ENCODE assay signal across 1 cellular context in the genomic region with DNA sequence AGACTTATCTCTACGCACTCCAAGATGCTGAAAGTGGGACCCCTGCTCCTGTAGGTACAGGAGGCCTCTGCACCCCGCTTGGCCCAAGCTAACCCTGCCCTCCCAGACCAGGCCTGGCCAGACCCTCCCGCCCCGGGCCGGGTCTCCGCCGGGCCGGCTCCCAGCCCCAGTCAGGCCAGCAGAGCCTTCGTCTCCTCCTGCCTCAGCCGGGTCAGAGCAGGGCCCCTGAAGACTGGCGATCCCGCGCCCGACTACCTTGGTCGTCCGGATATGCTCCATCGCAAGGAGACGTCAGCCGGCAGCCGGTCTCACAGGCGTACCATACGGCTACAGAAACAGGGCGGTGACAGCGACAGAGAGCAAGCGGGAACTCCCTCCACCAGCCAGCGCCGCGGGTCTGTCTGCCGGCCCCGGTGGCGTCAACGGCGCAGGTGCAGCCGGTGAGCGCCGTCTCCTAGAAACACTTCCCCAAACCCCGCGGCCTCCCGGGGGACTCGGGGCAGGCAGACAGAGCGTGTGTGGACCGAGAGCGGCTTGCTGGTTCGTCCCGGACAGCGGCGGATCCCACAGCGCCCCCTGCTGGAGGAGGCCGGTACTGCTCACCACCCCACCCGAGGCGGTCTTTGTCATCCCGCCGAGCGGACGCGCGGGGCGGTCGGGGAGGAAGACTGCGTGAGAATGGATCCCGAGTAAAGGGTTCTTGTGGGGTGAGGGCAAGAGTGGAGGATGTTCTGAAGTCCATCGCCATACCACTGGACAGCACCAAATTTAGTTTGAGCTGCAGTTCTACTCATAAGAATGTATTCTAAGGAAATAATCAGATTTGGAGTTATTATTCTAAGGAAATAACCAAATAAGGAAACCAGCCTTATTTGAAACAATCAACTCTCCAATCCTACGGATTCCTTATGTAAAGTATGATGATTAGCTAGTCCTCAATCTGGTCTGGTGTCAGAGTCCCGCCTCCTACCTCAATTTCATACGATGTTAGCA.
TF ChIP-seq lines count a peak whose summit lies in the region.

A gene (minus strand): TSS at position 520 of the 993 bp plus-strand sequence. CDS start 241 bp downstream, at position 279.

TF ChIP-seq in HepG2, 621 proteins besides CTCF, POLR2A, EP300 and RAD21 (continued from another document and continues in another):
- TF ChIP-seq, protein P1, sequence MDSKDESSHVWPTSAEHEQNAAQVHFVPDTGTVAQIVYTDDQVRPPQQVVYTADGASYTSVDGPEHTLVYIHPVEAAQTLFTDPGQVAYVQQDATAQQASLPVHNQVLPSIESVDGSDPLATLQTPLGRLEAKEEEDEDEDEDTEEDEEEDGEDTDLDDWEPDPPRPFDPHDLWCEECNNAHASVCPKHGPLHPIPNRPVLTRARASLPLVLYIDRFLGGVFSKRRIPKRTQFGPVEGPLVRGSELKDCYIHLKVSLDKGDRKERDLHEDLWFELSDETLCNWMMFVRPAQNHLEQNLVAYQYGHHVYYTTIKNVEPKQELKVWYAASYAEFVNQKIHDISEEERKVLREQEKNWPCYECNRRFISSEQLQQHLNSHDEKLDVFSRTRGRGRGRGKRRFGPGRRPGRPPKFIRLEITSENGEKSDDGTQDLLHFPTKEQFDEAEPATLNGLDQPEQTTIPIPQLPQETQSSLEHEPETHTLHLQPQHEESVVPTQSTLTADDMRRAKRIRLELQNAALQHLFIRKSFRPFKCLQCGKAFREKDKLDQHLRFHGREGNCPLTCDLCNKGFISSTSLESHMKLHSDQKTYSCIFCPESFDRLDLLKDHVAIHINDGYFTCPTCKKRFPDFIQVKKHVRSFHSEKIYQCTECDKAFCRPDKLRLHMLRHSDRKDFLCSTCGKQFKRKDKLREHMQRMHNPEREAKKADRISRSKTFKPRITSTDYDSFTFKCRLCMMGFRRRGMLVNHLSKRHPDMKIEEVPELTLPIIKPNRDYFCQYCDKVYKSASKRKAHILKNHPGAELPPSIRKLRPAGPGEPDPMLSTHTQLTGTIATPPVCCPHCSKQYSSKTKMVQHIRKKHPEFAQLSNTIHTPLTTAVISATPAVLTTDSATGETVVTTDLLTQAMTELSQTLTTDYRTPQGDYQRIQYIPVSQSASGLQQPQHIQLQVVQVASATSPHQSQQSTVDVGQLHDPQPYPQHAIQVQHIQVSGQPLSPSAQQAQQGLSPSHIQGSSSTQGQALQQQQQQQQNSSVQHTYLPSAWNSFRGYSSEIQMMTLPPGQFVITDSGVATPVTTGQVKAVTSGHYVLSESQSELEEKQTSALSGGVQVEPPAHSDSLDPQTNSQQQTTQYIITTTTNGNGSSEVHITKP (CRISPR knock-in tag; IDR thresholded peaks at IDR 0.05; ENCODE audit: low read depth) = 0 out of 2 replicates have a peak, but pooled peaks have one; percentile 28
- no peak for TF ChIP-seq ZNF720 (CRISPR knock-in tag; IDR thresholded peaks at IDR 0.05)
- TF ChIP-seq SRF (IDR thresholded peaks at IDR 0.05; ENCODE audit: low read depth, low read length) = no peak
- TF ChIP-seq, protein P2, sequence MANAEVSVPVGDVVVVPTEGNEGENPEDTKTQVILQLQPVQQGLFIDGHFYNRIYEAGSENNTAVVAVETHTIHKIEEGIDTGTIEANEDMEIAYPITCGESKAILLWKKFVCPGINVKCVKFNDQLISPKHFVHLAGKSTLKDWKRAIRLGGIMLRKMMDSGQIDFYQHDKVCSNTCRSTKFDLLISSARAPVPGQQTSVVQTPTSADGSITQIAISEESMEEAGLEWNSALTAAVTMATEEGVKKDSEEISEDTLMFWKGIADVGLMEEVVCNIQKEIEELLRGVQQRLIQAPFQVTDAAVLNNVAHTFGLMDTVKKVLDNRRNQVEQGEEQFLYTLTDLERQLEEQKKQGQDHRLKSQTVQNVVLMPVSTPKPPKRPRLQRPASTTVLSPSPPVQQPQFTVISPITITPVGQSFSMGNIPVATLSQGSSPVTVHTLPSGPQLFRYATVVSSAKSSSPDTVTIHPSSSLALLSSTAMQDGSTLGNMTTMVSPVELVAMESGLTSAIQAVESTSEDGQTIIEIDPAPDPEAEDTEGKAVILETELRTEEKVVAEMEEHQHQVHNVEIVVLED (CRISPR knock-in tag; IDR thresholded peaks at IDR 0.05; ENCODE audit: borderline replicate concordance) = peak; percentile 75
- TF ChIP-seq SP1 (IDR thresholded peaks at IDR 0.05) = no peak
- TF ChIP-seq SP1 (CRISPR knock-in tag; IDR thresholded peaks at IDR 0.05) = no peak
- no peak for TF ChIP-seq IRX3 (CRISPR knock-in tag; IDR thresholded peaks at IDR 0.05; ENCODE audit: borderline replicate concordance, low read depth)
- TF ChIP-seq RXRA (CRISPR knock-in tag; IDR thresholded peaks at IDR 0.05) = peak; percentile 39; the same call in 1 of the 2 replicates
- TF ChIP-seq HOXA9 (CRISPR knock-in tag; IDR thresholded peaks at IDR 0.05; ENCODE audit: borderline replicate concordance) = no peak
- TF ChIP-seq SRSF4 (IDR thresholded peaks at IDR 0.05; ENCODE audit: low read depth, low read length, poor library complexity, severe bottlenecking) = no peak
- TF ChIP-seq, protein P3, sequence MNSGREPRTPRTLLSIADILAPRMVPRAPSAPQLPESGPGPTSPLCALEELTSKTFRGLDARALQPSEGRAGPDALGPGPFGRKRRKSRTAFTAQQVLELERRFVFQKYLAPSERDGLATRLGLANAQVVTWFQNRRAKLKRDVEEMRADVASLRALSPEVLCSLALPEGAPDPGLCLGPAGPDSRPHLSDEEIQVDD (CRISPR knock-in tag; IDR thresholded peaks at IDR 0.05; ENCODE audit: borderline replicate concordance) = peak; percentile 73; the same call in 1 of the 2 replicates
- peak; percentile 87 for TF ChIP-seq POGZ (CRISPR knock-in tag; IDR thresholded peaks at IDR 0.05)
- no peak for TF ChIP-seq ZNF550 (CRISPR knock-in tag; IDR thresholded peaks at IDR 0.05; ENCODE audit: borderline replicate concordance)
- TF ChIP-seq, protein P4, sequence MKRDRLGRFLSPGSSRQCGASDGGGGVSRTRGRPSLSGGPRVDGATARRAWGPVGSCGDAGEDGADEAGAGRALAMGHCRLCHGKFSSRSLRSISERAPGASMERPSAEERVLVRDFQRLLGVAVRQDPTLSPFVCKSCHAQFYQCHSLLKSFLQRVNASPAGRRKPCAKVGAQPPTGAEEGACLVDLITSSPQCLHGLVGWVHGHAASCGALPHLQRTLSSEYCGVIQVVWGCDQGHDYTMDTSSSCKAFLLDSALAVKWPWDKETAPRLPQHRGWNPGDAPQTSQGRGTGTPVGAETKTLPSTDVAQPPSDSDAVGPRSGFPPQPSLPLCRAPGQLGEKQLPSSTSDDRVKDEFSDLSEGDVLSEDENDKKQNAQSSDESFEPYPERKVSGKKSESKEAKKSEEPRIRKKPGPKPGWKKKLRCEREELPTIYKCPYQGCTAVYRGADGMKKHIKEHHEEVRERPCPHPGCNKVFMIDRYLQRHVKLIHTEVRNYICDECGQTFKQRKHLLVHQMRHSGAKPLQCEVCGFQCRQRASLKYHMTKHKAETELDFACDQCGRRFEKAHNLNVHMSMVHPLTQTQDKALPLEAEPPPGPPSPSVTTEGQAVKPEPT (CRISPR knock-in tag; IDR thresholded peaks at IDR 0.05; ENCODE audit: low read depth) = no peak
- TF ChIP-seq, protein P5, sequence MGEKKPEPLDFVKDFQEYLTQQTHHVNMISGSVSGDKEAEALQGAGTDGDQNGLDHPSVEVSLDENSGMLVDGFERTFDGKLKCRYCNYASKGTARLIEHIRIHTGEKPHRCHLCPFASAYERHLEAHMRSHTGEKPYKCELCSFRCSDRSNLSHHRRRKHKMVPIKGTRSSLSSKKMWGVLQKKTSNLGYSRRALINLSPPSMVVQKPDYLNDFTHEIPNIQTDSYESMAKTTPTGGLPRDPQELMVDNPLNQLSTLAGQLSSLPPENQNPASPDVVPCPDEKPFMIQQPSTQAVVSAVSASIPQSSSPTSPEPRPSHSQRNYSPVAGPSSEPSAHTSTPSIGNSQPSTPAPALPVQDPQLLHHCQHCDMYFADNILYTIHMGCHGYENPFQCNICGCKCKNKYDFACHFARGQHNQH (CRISPR knock-in tag; IDR thresholded peaks at IDR 0.05) = peak; percentile 56; the same call in 1 of the 2 replicates
- TF ChIP-seq CCAR2 (optimal IDR thresholded peaks at IDR 0.05; ENCODE audit: low read depth, low read length) = no peak
- TF ChIP-seq, protein P6, sequence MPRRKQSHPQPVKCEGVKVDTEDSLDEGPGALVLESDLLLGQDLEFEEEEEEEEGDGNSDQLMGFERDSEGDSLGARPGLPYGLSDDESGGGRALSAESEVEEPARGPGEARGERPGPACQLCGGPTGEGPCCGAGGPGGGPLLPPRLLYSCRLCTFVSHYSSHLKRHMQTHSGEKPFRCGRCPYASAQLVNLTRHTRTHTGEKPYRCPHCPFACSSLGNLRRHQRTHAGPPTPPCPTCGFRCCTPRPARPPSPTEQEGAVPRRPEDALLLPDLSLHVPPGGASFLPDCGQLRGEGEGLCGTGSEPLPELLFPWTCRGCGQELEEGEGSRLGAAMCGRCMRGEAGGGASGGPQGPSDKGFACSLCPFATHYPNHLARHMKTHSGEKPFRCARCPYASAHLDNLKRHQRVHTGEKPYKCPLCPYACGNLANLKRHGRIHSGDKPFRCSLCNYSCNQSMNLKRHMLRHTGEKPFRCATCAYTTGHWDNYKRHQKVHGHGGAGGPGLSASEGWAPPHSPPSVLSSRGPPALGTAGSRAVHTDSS (CRISPR knock-in tag; conservative IDR thresholded peaks at IDR 0.05) = no peak
- TF ChIP-seq, protein P7, sequence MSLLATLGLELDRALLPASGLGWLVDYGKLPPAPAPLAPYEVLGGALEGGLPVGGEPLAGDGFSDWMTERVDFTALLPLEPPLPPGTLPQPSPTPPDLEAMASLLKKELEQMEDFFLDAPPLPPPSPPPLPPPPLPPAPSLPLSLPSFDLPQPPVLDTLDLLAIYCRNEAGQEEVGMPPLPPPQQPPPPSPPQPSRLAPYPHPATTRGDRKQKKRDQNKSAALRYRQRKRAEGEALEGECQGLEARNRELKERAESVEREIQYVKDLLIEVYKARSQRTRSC (CRISPR knock-in tag; IDR thresholded peaks at IDR 0.05; ENCODE audit: low read depth) = no peak
- TF ChIP-seq CBX1 (IDR thresholded peaks at IDR 0.05; ENCODE audit: low read depth) = no peak
- TF ChIP-seq TAF1 (CRISPR knock-in tag; IDR thresholded peaks at IDR 0.05) = peak; percentile 80
- no peak for TF ChIP-seq NFYB (CRISPR knock-in tag; IDR thresholded peaks at IDR 0.05)
- TF ChIP-seq, protein P8, sequence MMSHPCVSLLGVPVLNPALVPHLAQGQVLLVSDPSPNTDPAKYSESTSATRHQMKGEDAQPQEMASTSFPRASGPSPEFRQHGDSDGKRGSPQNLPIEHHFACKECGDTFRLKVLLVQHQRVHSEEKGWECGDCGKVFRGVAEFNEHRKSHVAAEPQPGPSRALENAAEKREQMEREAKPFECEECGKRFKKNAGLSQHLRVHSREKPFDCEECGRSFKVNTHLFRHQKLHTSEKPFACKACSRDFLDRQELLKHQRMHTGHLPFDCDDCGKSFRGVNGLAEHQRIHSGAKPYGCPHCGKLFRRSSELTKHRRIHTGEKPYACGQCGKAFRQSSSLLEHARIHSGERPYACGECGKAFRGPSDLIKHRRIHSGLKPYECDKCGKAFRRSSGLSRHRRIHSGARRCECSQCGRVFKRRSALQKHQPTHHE (CRISPR knock-in tag; IDR thresholded peaks at IDR 0.05; ENCODE audit: borderline replicate concordance) = no peak
- peak; percentile 18 for TF ChIP-seq AGO2 (optimal IDR thresholded peaks at IDR 0.05; ENCODE audit: low read depth, low read length)
- TF ChIP-seq GABPB1 (CRISPR knock-in tag; IDR thresholded peaks at IDR 0.05) = peak; percentile 89
- no peak for TF ChIP-seq ZNF549 (CRISPR knock-in tag; IDR thresholded peaks at IDR 0.05)
- TF ChIP-seq ZFP36L1 (CRISPR knock-in tag; IDR thresholded peaks at IDR 0.05) = 0 out of 2 replicates have a peak, but pooled peaks have one; percentile 58
- TF ChIP-seq TCF12 (IDR thresholded peaks at IDR 0.05) = no peak
- TF ChIP-seq TCF12 (CRISPR knock-in tag; IDR thresholded peaks at IDR 0.05) = no peak
- TF ChIP-seq JUN (CRISPR knock-in tag; IDR thresholded peaks at IDR 0.05) = peak; percentile 45; the same call in 1 of the 2 replicates
- peak; percentile 69 for TF ChIP-seq IKZF4 (CRISPR knock-in tag; IDR thresholded peaks at IDR 0.05; ENCODE audit: borderline replicate concordance, low read depth, not compliant biosample characterization)
- TF ChIP-seq ZNF615 (CRISPR knock-in tag; IDR thresholded peaks at IDR 0.05; ENCODE audit: borderline replicate concordance) = no peak
- no peak for TF ChIP-seq NR2F6 (IDR thresholded peaks at IDR 0.05)
- TF ChIP-seq NR2F6 (CRISPR knock-in tag; IDR thresholded peaks at IDR 0.05) = no peak
- no peak for TF ChIP-seq ZKSCAN1 (IDR thresholded peaks at IDR 0.05; ENCODE audit: low read length)
- TF ChIP-seq ZNF891 (CRISPR knock-in tag; IDR thresholded peaks at IDR 0.05) = peak; percentile 79; the same call in 1 of the 2 replicates
- TF ChIP-seq JUND (CRISPR knock-in tag; IDR thresholded peaks at IDR 0.05) = no peak
- no peak for TF ChIP-seq PHF5A (CRISPR knock-in tag; IDR thresholded peaks at IDR 0.05; ENCODE audit: low read depth, unreplicated experiment)
- TF ChIP-seq ATM (IDR thresholded peaks at IDR 0.05; ENCODE audit: borderline replicate concordance) = no peak
- TF ChIP-seq, protein P9, sequence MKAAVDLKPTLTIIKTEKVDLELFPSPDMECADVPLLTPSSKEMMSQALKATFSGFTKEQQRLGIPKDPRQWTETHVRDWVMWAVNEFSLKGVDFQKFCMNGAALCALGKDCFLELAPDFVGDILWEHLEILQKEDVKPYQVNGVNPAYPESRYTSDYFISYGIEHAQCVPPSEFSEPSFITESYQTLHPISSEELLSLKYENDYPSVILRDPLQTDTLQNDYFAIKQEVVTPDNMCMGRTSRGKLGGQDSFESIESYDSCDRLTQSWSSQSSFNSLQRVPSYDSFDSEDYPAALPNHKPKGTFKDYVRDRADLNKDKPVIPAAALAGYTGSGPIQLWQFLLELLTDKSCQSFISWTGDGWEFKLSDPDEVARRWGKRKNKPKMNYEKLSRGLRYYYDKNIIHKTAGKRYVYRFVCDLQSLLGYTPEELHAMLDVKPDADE (CRISPR knock-in tag; IDR thresholded peaks at IDR 0.05) = no peak
- no peak; the same call in 1 of the 2 replicates for TF ChIP-seq SP4 (CRISPR knock-in tag; IDR thresholded peaks at IDR 0.05)
- no peak for TF ChIP-seq ZNF251 (CRISPR knock-in tag; IDR thresholded peaks at IDR 0.05)
- no peak; the same call in 1 of the 2 replicates for TF ChIP-seq YEATS4 (CRISPR knock-in tag; IDR thresholded peaks at IDR 0.05; ENCODE audit: borderline replicate concordance)
- no peak for TF ChIP-seq TBX3 (IDR thresholded peaks at IDR 0.05; ENCODE audit: borderline replicate concordance)
- no peak; the same call in none of the 2 replicates for TF ChIP-seq ZNF776 (CRISPR knock-in tag; IDR thresholded peaks at IDR 0.05)
